20 cellular contexts compared by ENCODE assay signal in genomic region chr10:51462076-51462779, GRCh38.
A peak's percentile ranks its signal among the peaks of the same experiment; 100 is the strongest.
DNase-seq lines count a peak whose midpoint lies in the region; ATAC-seq and TF ChIP-seq lines count a peak whose summit lies in the region.
"Had no signal": no experiment of that assay in that cellular context is flagged by ENCODE, and none has a peak within 500 bp of the region (broad histone marks: within the 10 kb centered on the region; RNA-seq: fewer than 3 reads in every experiment).

No MANE protein-coding gene starts in this region.

- H3K27me3 ChIP-seq in BJ (ENCODE audit: control insufficient read depth, insufficient read depth, low read length), result no peaks in the 10 kb centered on the region
- H3K27me3 ChIP-seq: adrenal gland, neural progenitor cell, right lobe of liver had no signal

- peaks cover under 1% of the 10 kb centered on the region for H3K9me3 Mint-ChIP-seq in mesothelial cell of epicardium
- H3K9me3 Mint-ChIP-seq: activated T-helper 2 cell treated with anti-CD3 and anti-CD28 coated beads, Interferon-gamma antibody, Interleukin-2, Interleukin-4, amounts not matched to agents 10 μg/mL and 5 μg/mL and 100 μg/mL, durations not matched to agents 14 hours and 24 hours and 36 hours; immature natural killer cell; neural progenitor cell had no signal

- H3K4me3 Mint-ChIP-seq in mesothelial cell of epicardium, result no peak overlapping the region
- H3K4me3 Mint-ChIP-seq: CD4-positive, alpha-beta memory T cell; endodermal cell; immature natural killer cell; neural progenitor cell had no signal

- POLR2A ChIA-PET in BJ (lab: Charles Lee), result no interaction called here

- no peak overlapping the region for H3K4me3 ChIP-seq in BJ (ENCODE audit: low read depth, low read length)
- H3K4me3 ChIP-seq: neural progenitor cell, right lobe of liver had no signal

- ATAC-seq in esophagus mucosa (peak; percentile 29), left lobe of liver (no peak), HG02759 (IDR thresholded peaks at IDR 0.05; ENCODE audit: unreplicated experiment) (no peak)
- ATAC-seq: right lobe of liver had no signal

- no peaks in the 10 kb centered on the region for H3K36me3 ChIP-seq in BJ (ENCODE audit: control insufficient read depth, insufficient read depth, low read length)
- H3K36me3 ChIP-seq: adrenal gland, neural progenitor cell, right lobe of liver had no signal

- DNase-seq in BJ (ENCODE audit: low read depth) (peak; percentile 22), M059J (ENCODE audit: low read depth) (peak; percentile 84), mesothelial cell of epicardium (ENCODE audit: low spot score in 2 of 2, unreplicated experiment in 2 of 2) (no peak), NCI-H82 treated with DMSO at 0.1 percent for 48 hours (lab: John Stamatoyannopoulos, UW; ENCODE audit: unreplicated experiment) (no peak), left lobe of liver (ENCODE audit: low spot score) (no peak)
- DNase-seq in activated CD4-positive, alpha-beta T cell treated with anti-CD3 and anti-CD28 coated beads, Interleukin-2, amount 50 U/mL, for 1 hour, result no peak
- DNase-seq: adrenal gland; CD4-positive, alpha-beta memory T cell; DND-41; endodermal cell; immature natural killer cell; MM.1S; NCI-H1694 treated with DMSO at 0.1 percent for 48 hours; NK-92 treated with Interleukin-12 subunit alpha and Interleukin-12 subunit beta, amount 100 ng/mL, for 24 hours; right lobe of liver; RPMI8226 had no signal

- TF ChIP-seq CTCF in BJ (IDR thresholded peaks at IDR 0.05; ENCODE audit: insufficient read depth, low read depth, low read length) (no peak), mesothelial cell of epicardium (IDR thresholded peaks at IDR 0.05; ENCODE audit: unreplicated experiment) (no peak)

- CTCF ChIA-PET in BJ (lab: Yijun Ruan, JAX), result interaction anchor here (0.5 to 1.2 kb wide), 3 partner anchors 17 to 40 kb away, joined by 3 read pairs; no protein-coding TSS in a partner anchor

- no peaks in the 10 kb centered on the region for H3K27me3 Mint-ChIP-seq in mesothelial cell of epicardium (ENCODE audit: low read depth)
- H3K27me3 Mint-ChIP-seq: CD4-positive, alpha-beta memory T cell had no signal

- H3K4me1 Mint-ChIP-seq in mesothelial cell of epicardium, result peaks cover 43% of the 10 kb centered on the region
- H3K4me1 Mint-ChIP-seq: CD4-positive, alpha-beta memory T cell; immature natural killer cell; neural progenitor cell had no signal

- H3K27ac Mint-ChIP-seq in mesothelial cell of epicardium, result peak overlapping the region; percentile 44
- H3K27ac Mint-ChIP-seq: activated T-helper 2 cell treated with anti-CD3 and anti-CD28 coated beads, Interferon-gamma antibody, Interleukin-2, Interleukin-4, amounts not matched to agents 10 μg/mL and 5 μg/mL and 100 μg/mL, durations not matched to agents 14 hours and 24 hours and 36 hours; CD4-positive, alpha-beta memory T cell; endodermal cell; immature natural killer cell; neural progenitor cell had no signal

- no peaks in the 10 kb centered on the region for H3K36me3 Mint-ChIP-seq in mesothelial cell of epicardium
- H3K36me3 Mint-ChIP-seq: CD4-positive, alpha-beta memory T cell; immature natural killer cell; neural progenitor cell had no signal

Comparison
In these comparisons a context has a peak if more than half of its experiments do, and no peak if none do; other contexts are left out.
1. DNase-seq: peak in BJ (single experiment) and M059J (single experiment); none in mesothelial cell of epicardium (0 of 2), NCI-H82 treated with DMSO at 0.1 percent for 48 hours (single experiment), left lobe of liver (single experiment) and activated CD4-positive, alpha-beta T cell treated with anti-CD3 and anti-CD28 coated beads, Interleukin-2, amount 50 U/mL, for 1 hour (single experiment).